8 cellular contexts compared by ENCODE assay signal in genomic region chr6:30067460-30068139, GRCh38. TPM values are rescaled to one million over a fixed set of nuclear protein-coding genes. Genes with fewer than 3 reads are reported as not detected.
A peak's percentile ranks its signal among the peaks of the same experiment; 100 is the strongest.
DNase-seq lines count a peak whose midpoint lies in the region; ATAC-seq and TF ChIP-seq lines count a peak whose summit lies in the region.

No MANE protein-coding gene starts in this region.

- H3K27me3 ChIP-seq in BE2C = peaks cover 14% of the 10 kb centered on the region

- peaks cover 3% of the 10 kb centered on the region; the same call in 1 of the 2 replicates for H3K4me1 ChIP-seq in BE2C

- TF ChIP-seq CTCF in BE2C (IDR thresholded peaks at IDR 0.05; ENCODE audit: low read depth, low read length) = no peak
- no peak for TF ChIP-seq CTCF in LNCaP clone FGC (IDR thresholded peaks at IDR 0.05; ENCODE audit: control insufficient read depth, extremely low read depth, insufficient read depth)
- TF ChIP-seq CTCF in coronary artery (IDR thresholded peaks at IDR 0.05) = no peak

- H3K27ac Mint-ChIP-seq in naive B cell = peak overlapping the region; percentile 98 to 100 (median 100)

- peaks cover 23 to 35% (median 28%) of the 10 kb centered on the region in 3 donors for H3K27me3 Mint-ChIP-seq in naive B cell

- H3K4me1 Mint-ChIP-seq in naive B cell = peaks cover 48 to 59% (median 52%) of the 10 kb centered on the region in 3 donors

- H3K27ac ChIP-seq in coronary artery = peak overlapping the region; percentile 77 to 94

- ATAC-seq in naive B cell (ENCODE audit: low read depth in 2 of 2) (no peak), HG03469 (IDR thresholded peaks at IDR 0.05; ENCODE audit: unreplicated experiment) (no peak), HG03565 (IDR thresholded peaks at IDR 0.05; ENCODE audit: unreplicated experiment) (no peak)

- DNase-seq in BE2C (peak; percentile 84), LNCaP clone FGC (ENCODE audit: low read depth) (no peak), coronary artery (ENCODE audit: low spot score) (no peak), naive B cell (no peak), midbrain (lab: John Stamatoyannopoulos, UW) (no peak), NCI-H1436 treated with DMSO at 0.1 percent for 48 hours (lab: John Stamatoyannopoulos, UW) (no peak)

- peak overlapping the region; percentile 84 to 99 (median 97) for H3K4me3 Mint-ChIP-seq in naive B cell

- peaks cover 37 to 51% of the 10 kb centered on the region in 2 donors for H3K36me3 Mint-ChIP-seq in naive B cell

- peaks cover 0 to 3% (median 0%) of the 10 kb centered on the region in 7 donors for H3K9me3 Mint-ChIP-seq in naive B cell

- no peaks in the 10 kb centered on the region; the same call in none of the 2 replicates for H3K36me3 ChIP-seq in BE2C

- H3K9me3 ChIP-seq in BE2C = no peaks in the 10 kb centered on the region; the same call in 1 of the 2 replicates

- H3K4me3 ChIP-seq in BE2C (ENCODE audit: low read depth, low read length) (peak overlapping the region; percentile 81), LNCaP clone FGC (ENCODE audit: low read depth, low read length) (peak overlapping the region; percentile 86), coronary artery (peak overlapping the region; percentile 86)

RNA-seq across cellular contexts. Expression of gene PPP1R11, which starts 0.6 kb away (rescaled TPM):
- polyA plus RNA-seq in BE2C (2012; ENCODE audit: insufficient read depth, insufficient read length, low read depth) = 84.4 TPM
- polyA plus RNA-seq in naive B cell (ENCODE audit: low read depth in 6 of 6) = 100 to 1,000 TPM in 2 of 6 donors, 10 to 100 TPM in 4; 70.9 to 101 (median 84.8) TPM

RNA-seq across cellular contexts. Expression of gene POLR1H, which starts 6.5 kb away (rescaled TPM):
- polyA plus RNA-seq in BE2C (2012; ENCODE audit: insufficient read depth, insufficient read length, low read depth) = 93.2 TPM
- 100 to 1,000 TPM in 1 of 6 donors, 10 to 100 TPM in 5; 40.2 to 102 (median 85.7) TPM for polyA plus RNA-seq in naive B cell (ENCODE audit: low read depth in 6 of 6)

RNA-seq across cellular contexts. Expression of gene RNF39, which starts 8.0 kb away (rescaled TPM):
- polyA plus RNA-seq in BE2C (2012; ENCODE audit: insufficient read depth, insufficient read length, low read depth) = 11.4 TPM
- polyA plus RNA-seq in naive B cell (ENCODE audit: low read depth in 6 of 6) = under 1 TPM in 2 of 6 donors, not detected in 4; 0.14 to 0.15 TPM

RNA-seq across cellular contexts. Expression of gene TRIM31, which starts 45.3 kb away (rescaled TPM):
- polyA plus RNA-seq in BE2C (2012; ENCODE audit: insufficient read depth, insufficient read length, low read depth) = not detected
- polyA plus RNA-seq in naive B cell (ENCODE audit: low read depth in 6 of 6) = not detected
